In genomic region chr1:1434131-1434811, GRCh38 we compare ENCODE assay signal across 6 cellular contexts. TPM values are rescaled to one million over a fixed set of nuclear protein-coding genes. Genes with fewer than 3 reads are reported as not detected.
DNase-seq lines count a peak whose midpoint lies in the region; ATAC-seq and TF ChIP-seq lines count a peak whose summit lies in the region.

No MANE protein-coding gene starts in this region.

- intact Hi-C loops in colonic mucosa (cut with DNase I) (no loop called here), ovary (cut with DNase I) (no loop called here)

- H3K36me3 ChIP-seq in GM23338 (ENCODE audit: insufficient read depth): no peaks in the 10 kb centered on the region
- no peaks in the 10 kb centered on the region for H3K36me3 ChIP-seq in colonic mucosa
- H3K36me3 ChIP-seq in ovary: no peaks in the 10 kb centered on the region

- H3K27ac Mint-ChIP-seq in GM23338: no peak overlapping the region

- peak overlapping the region; percentile 64 to 84 for H3K9ac ChIP-seq in colonic mucosa (ENCODE audit: low read depth in 2 of 2, low read length in 2 of 2)

- H3K4me3 ChIP-seq in GM23338 (peak overlapping the region; percentile 68), colonic mucosa (no peak overlapping the region), ovary (no peak overlapping the region)

- H3K4me1 Mint-ChIP-seq in GM23338: peaks cover 39% of the 10 kb centered on the region

- H3K9me3 Mint-ChIP-seq in GM23338: peaks cover 5% of the 10 kb centered on the region; the same call in 1 of the 3 replicates

- peak overlapping the region; percentile 63 for H3K27ac ChIP-seq in GM23338 (ENCODE audit: low read depth)
- H3K27ac ChIP-seq in colonic mucosa: peak overlapping the region; percentile 96
- peak overlapping the region; percentile 83 to 96 for H3K27ac ChIP-seq in ovary

- ATAC-seq in GM23338 (peak; percentile 33), GM21390 (IDR thresholded peaks at IDR 0.05; ENCODE audit: unreplicated experiment) (no peak)

- H3K4me1 ChIP-seq in GM23338 (ENCODE audit: insufficient read depth): peaks cover 39% of the 10 kb centered on the region
- H3K4me1 ChIP-seq in colonic mucosa: peaks cover 40% of the 10 kb centered on the region
- H3K4me1 ChIP-seq in ovary (ENCODE audit: insufficient read depth): peaks cover 52% of the 10 kb centered on the region

- TF ChIP-seq CTCF in GM23338 (conservative IDR thresholded peaks at IDR 0.05; ENCODE audit: low read depth in 2 of 2) (no peak), colonic mucosa (IDR thresholded peaks at IDR 0.05) (no peak), ovary (IDR thresholded peaks at IDR 0.05) (peak in 1 of 3 donors; percentile 13)

- no peaks in the 10 kb centered on the region for H4K20me1 ChIP-seq in GM23338 (replicated peaks; ENCODE audit: insufficient read depth)

- H3F3A ChIP-seq in GM23338 (replicated peaks; ENCODE audit: low read depth): peaks cover 25% of the 10 kb centered on the region

- DNase-seq in GM23338 (ENCODE audit: low spot score): peak; percentile 72
- peak; percentile 40 for DNase-seq in colonic mucosa
- peak; percentile 78 to 89 (median 82) for DNase-seq in ovary
- no peak for DNase-seq in NCI-H82 treated with DMSO at 0.1 percent for 48 hours (lab: John Stamatoyannopoulos, UW; ENCODE audit: unreplicated experiment)
- DNase-seq in NCI-H526 (lab: John Stamatoyannopoulos, UW): no peak

- peak overlapping the region; percentile 72 for H3K4me3 Mint-ChIP-seq in GM23338

- no peaks in the 10 kb centered on the region for H3K9me2 ChIP-seq in GM23338 (ENCODE audit: insufficient read depth)

- WGBS in ovary, 3 donors: 13 to 21% (median 19%) methylated on average over 22 to 32 of the region's 32 CpGs

- no peak for TF ChIP-seq POLR2A in ovary (IDR thresholded peaks at IDR 0.05)

- H3K27me3 Mint-ChIP-seq in GM23338 (ENCODE audit: insufficient read depth, low read depth, poor library complexity): peaks cover 19% of the 10 kb centered on the region

- 0 out of 2 replicates have a peak, but pooled peaks cover 2% of the 10 kb centered on the region for H3K79me2 ChIP-seq in GM23338 (replicated peaks; ENCODE audit: insufficient read depth)

- H3K9me3 ChIP-seq in colonic mucosa (no peaks in the 10 kb centered on the region), ovary (no peaks in the 10 kb centered on the region)

- no peak for TF ChIP-seq EP300 in ovary (IDR thresholded peaks at IDR 0.05)

- H3K4me2 ChIP-seq in GM23338: peak overlapping the region; percentile 88

- no peaks in the 10 kb centered on the region for H3K36me3 Mint-ChIP-seq in GM23338 (ENCODE audit: low read depth)

- H3K27me3 ChIP-seq in GM23338 (ENCODE audit: insufficient read depth): no peaks in the 10 kb centered on the region
- peaks cover 4% of the 10 kb centered on the region for H3K27me3 ChIP-seq in colonic mucosa
- H3K27me3 ChIP-seq in ovary: no peaks in the 10 kb centered on the region

- H2AFZ ChIP-seq in GM23338: no peak overlapping the region

TF ChIP-seq in GM23338, 12 proteins besides CTCF, POLR2A, EP300 and RAD21:
- TF ChIP-seq EZH2 (IDR thresholded peaks at IDR 0.05; ENCODE audit: low read depth, unreplicated experiment): no peak
- TF ChIP-seq, protein P1, sequence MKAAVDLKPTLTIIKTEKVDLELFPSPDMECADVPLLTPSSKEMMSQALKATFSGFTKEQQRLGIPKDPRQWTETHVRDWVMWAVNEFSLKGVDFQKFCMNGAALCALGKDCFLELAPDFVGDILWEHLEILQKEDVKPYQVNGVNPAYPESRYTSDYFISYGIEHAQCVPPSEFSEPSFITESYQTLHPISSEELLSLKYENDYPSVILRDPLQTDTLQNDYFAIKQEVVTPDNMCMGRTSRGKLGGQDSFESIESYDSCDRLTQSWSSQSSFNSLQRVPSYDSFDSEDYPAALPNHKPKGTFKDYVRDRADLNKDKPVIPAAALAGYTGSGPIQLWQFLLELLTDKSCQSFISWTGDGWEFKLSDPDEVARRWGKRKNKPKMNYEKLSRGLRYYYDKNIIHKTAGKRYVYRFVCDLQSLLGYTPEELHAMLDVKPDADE (IDR thresholded peaks at IDR 0.05): 0 out of 2 replicates have a peak, but pooled peaks have one; percentile 26

RNA-seq across cellular contexts. Expression of gene VWA1, which starts 1.2 kb away (rescaled TPM):
- total RNA-seq in GM23338 (2014; rRNA removed; shearing (Covaris generic)): 21.9 and 31.5 TPM in 2 replicates
- polyA plus RNA-seq in GM23338 (2016; fragmentation: Nextera tagmentation; extraction: Ambion mirVana): 7.2 and 7.9 TPM in 2 replicates
- total RNA-seq in colonic mucosa: 10 to 100 TPM; 43.5 to 74.0 TPM
- 10 to 100 TPM; 11.1 to 73.5 (median 44.9) TPM for total RNA-seq in ovary
- 10 to 100 TPM in 1 of 2 donors, under 1 TPM in 1; 0.20 to 14.2 TPM for polyA plus RNA-seq in ovary

RNA-seq across cellular contexts. Expression of gene ANKRD65, which starts 13.2 kb away (rescaled TPM):
- 1.7 and 1.8 TPM in 2 replicates for total RNA-seq in GM23338 (2014; rRNA removed; shearing (Covaris generic))
- polyA plus RNA-seq in GM23338 (2016; fragmentation: Nextera tagmentation; extraction: Ambion mirVana): 1.6 and 2.6 TPM in 2 replicates
- total RNA-seq in colonic mucosa: 1 to 10 TPM in 1 of 2 donors, under 1 TPM in 1; 0.57 to 2.0 TPM
- 10 to 100 TPM in 5 of 7 donors, 1 to 10 TPM in 2; 4.5 to 48.8 (median 16.4) TPM for total RNA-seq in ovary
- polyA plus RNA-seq in ovary: 10 to 100 TPM in 1 of 2 donors, 1 to 10 TPM in 1; 5.0 to 13.3 TPM

RNA-seq across cellular contexts. Expression of gene ATAD3C, which starts 15.2 kb away (rescaled TPM):
- 0.45 and 1.2 TPM in 2 replicates for total RNA-seq in GM23338 (2014; rRNA removed; shearing (Covaris generic))
- 1.1 and 1.3 TPM in 2 replicates for polyA plus RNA-seq in GM23338 (2016; fragmentation: Nextera tagmentation; extraction: Ambion mirVana)
- under 1 TPM; 0.16 to 0.64 TPM for total RNA-seq in colonic mucosa
- 1 to 10 TPM in 6 of 7 donors, under 1 TPM in 1; 0.53 to 5.3 (median 3.6) TPM for total RNA-seq in ovary
- 1 to 10 TPM in 1 of 2 donors, under 1 TPM in 1; 0.83 to 4.3 TPM for polyA plus RNA-seq in ovary

RNA-seq across cellular contexts. Expression of gene MRPL20, which starts 27.2 kb away (rescaled TPM):
- total RNA-seq in GM23338 (2014; rRNA removed; shearing (Covaris generic)): 158 and 173 TPM in 2 replicates
- polyA plus RNA-seq in GM23338 (2016; fragmentation: Nextera tagmentation; extraction: Ambion mirVana) (319 and 344 TPM in 2 replicates), ovary (100 to 1,000 TPM; 113 to 120 TPM)
- total RNA-seq in colonic mucosa (100 to 1,000 TPM in 1 of 2 donors, 10 to 100 TPM in 1; 88.1 to 143 TPM), ovary (100 to 1,000 TPM in 1 of 7 donors, 10 to 100 TPM in 6; 79.9 to 130 (median 93.1) TPM)

RNA-seq across cellular contexts. Expression of gene CCNL2, which starts 35.1 kb away (rescaled TPM):
- 146 and 147 TPM in 2 replicates for total RNA-seq in GM23338 (2014; rRNA removed; shearing (Covaris generic))
- polyA plus RNA-seq in GM23338 (2016; fragmentation: Nextera tagmentation; extraction: Ambion mirVana) (99.4 and 115 TPM in 2 replicates), ovary (100 to 1,000 TPM in 1 of 2 donors, 10 to 100 TPM in 1; 71.1 to 217 TPM)
- total RNA-seq in colonic mucosa (100 to 1,000 TPM in 1 of 2 donors, 10 to 100 TPM in 1; 92.3 to 104 TPM), ovary (100 to 1,000 TPM; 159 to 245 (median 196) TPM)

Comparison
In these comparisons a context has a peak if more than half of its experiments do, and no peak if none do; other contexts are left out.
1. DNase-seq: peak in GM23338 (single experiment), colonic mucosa (single experiment) and ovary (5 of 5); none in NCI-H82 treated with DMSO at 0.1 percent for 48 hours (single experiment) and NCI-H526 (0 of 2).
2. Peak in every context shown above with its lines, with median percentiles within 50 percentile points of each other: H3K27ac ChIP-seq.